Comparison of ENCODE assay signal across 9 cellular contexts in genomic region chr10:100988166-100988565, GRCh38. TPM values are rescaled to one million over a fixed set of nuclear protein-coding genes. Genes with fewer than 3 reads are reported as not detected.
A peak's percentile ranks its signal among the peaks of the same experiment; 100 is the strongest.
DNase-seq lines count a peak whose midpoint lies in the region; ATAC-seq and TF ChIP-seq lines count a peak whose summit lies in the region.
"Had no signal": no experiment of that assay in that cellular context is flagged by ENCODE, and none has a peak within 500 bp of the region (broad histone marks: within the 10 kb centered on the region; RNA-seq: fewer than 3 reads in every experiment).

No MANE protein-coding gene starts in this region.

- in situ Hi-C loops in brain microvascular endothelial cell (cut with HindIII; ENCODE audit: low pct_ligation_motif_present, low sequenced_read_pairs) = no loop called here

- peaks cover 24% of the 10 kb centered on the region for H3K4me1 Mint-ChIP-seq in mesothelial cell of epicardium

- H3K4me3 ChIP-seq in right atrium auricular region (peak overlapping the region; percentile 91 to 94), brain microvascular endothelial cell (ENCODE audit: low read depth, low read length) (peak overlapping the region; percentile 98), vagina (peak overlapping the region; percentile 92 to 99)

- no peaks in the 10 kb centered on the region for H3K27me3 ChIP-seq in right atrium auricular region
- H3K27me3 ChIP-seq in brain microvascular endothelial cell (replicated peaks) = no peaks in the 10 kb centered on the region
- no peaks in the 10 kb centered on the region for H3K27me3 ChIP-seq in vagina

- peak overlapping the region; percentile 97 for H3K4me3 Mint-ChIP-seq in mesothelial cell of epicardium

- no peaks in the 10 kb centered on the region for H3K27me3 Mint-ChIP-seq in mesothelial cell of epicardium (ENCODE audit: low read depth)

- H3K4me1 ChIP-seq in right atrium auricular region = peaks cover 0 to 22% of the 10 kb centered on the region in 2 donors
- H3K4me1 ChIP-seq in vagina = peaks cover 41% of the 10 kb centered on the region

- H3K27ac ChIP-seq in right atrium auricular region (no peak overlapping the region), brain microvascular endothelial cell (no peak overlapping the region), vagina (no peak overlapping the region)

- TF ChIP-seq CTCF in right atrium auricular region (IDR thresholded peaks at IDR 0.05) = no peak
- TF ChIP-seq CTCF in brain microvascular endothelial cell (IDR thresholded peaks at IDR 0.05; ENCODE audit: low read depth, low read length, missing control alignments) = no peak
- no peak for TF ChIP-seq CTCF in mesothelial cell of epicardium (IDR thresholded peaks at IDR 0.05; ENCODE audit: unreplicated experiment)
- no peak for TF ChIP-seq CTCF in vagina (IDR thresholded peaks at IDR 0.05)

- intact Hi-C loops in Right ventricle myocardium inferior (cut with DNase I) (loop anchor here (5.0 kb wide), 1 partner anchor 44 kb away; the partner anchor contains the start of genes PDZD7 and SFXN3), vagina (cut with DNase I) (no loop called here)

- peak overlapping the region; percentile 97 for H3K27ac Mint-ChIP-seq in mesothelial cell of epicardium

- no peaks in the 10 kb centered on the region for H3K9me3 Mint-ChIP-seq in mesothelial cell of epicardium

- no peak for TF ChIP-seq POLR2A in vagina (IDR thresholded peaks at IDR 0.05)

- H3K9me3 ChIP-seq in right atrium auricular region = no peaks in the 10 kb centered on the region
- no peaks in the 10 kb centered on the region for H3K9me3 ChIP-seq in vagina

- peaks cover 14% of the 10 kb centered on the region for H3K36me3 Mint-ChIP-seq in mesothelial cell of epicardium

- DNase-seq in right atrium auricular region (ENCODE audit: low spot score) = no peak
- no peak for DNase-seq in Right ventricle myocardium inferior (ENCODE audit: missing footprints)
- no peak for DNase-seq in brain microvascular endothelial cell
- no peak for DNase-seq in mesothelial cell of epicardium (ENCODE audit: low spot score in 2 of 2, unreplicated experiment in 2 of 2)
- DNase-seq in vagina (ENCODE audit: extremely low spot score in 2 of 2) = no peak
- no peak for DNase-seq in dermis blood vessel endothelial cell
- DNase-seq in NCI-H226 = no peak
- DNase-seq: activated CD4-positive, CD25-positive, alpha-beta regulatory T cell treated with anti-CD3 and anti-CD28 coated beads, Interleukin-2, amount 50 U/mL, for 72 hours had no signal

- ATAC-seq in Right ventricle myocardium inferior (no peak), GM19035 (IDR thresholded peaks at IDR 0.05; ENCODE audit: unreplicated experiment) (no peak)

- H3K36me3 ChIP-seq in right atrium auricular region (peaks cover 38% of the 10 kb centered on the region), brain microvascular endothelial cell (replicated peaks) (peaks cover 22% of the 10 kb centered on the region), vagina (peaks cover 0 to 37% of the 10 kb centered on the region in 2 donors)

RNA-seq across cellular contexts. Expression of gene TWNK, which starts 0.8 kb away (rescaled TPM):
- total RNA-seq in right atrium auricular region (1 to 10 TPM; 5.5 to 7.1 TPM), Right ventricle myocardium inferior (6.6 TPM), mesothelial cell of epicardium (11.7 to 13.9 TPM (median 12.4 TPM) in 3 replicates), vagina (5.2 TPM), dermis blood vessel endothelial cell (7.7 and 8.8 TPM in 2 replicates)

RNA-seq across cellular contexts. Expression of gene MRPL43, which starts 0.9 kb away (rescaled TPM):
- total RNA-seq in right atrium auricular region (10 to 100 TPM; 60.1 to 88.4 TPM), Right ventricle myocardium inferior (58.3 TPM), mesothelial cell of epicardium (66.7 to 70.2 TPM (median 69.4 TPM) in 3 replicates), vagina (85.4 TPM), dermis blood vessel endothelial cell (50.4 and 50.6 TPM in 2 replicates)

RNA-seq across cellular contexts. Expression of gene LZTS2, which starts 11.4 kb away (rescaled TPM):
- total RNA-seq in right atrium auricular region (10 to 100 TPM; 40.0 to 71.0 TPM), Right ventricle myocardium inferior (43.4 TPM), mesothelial cell of epicardium (107 to 111 TPM (median 110 TPM) in 3 replicates), vagina (99.4 TPM), dermis blood vessel endothelial cell (43.6 and 57.8 TPM in 2 replicates)

RNA-seq across cellular contexts. Expression of gene SEMA4G, which starts 18.9 kb away (rescaled TPM):
- 1 to 10 TPM; 3.4 to 4.0 TPM for total RNA-seq in right atrium auricular region
- 1.5 TPM for total RNA-seq in Right ventricle myocardium inferior
- 20.0 to 22.8 TPM (median 22.2 TPM) in 3 replicates for total RNA-seq in mesothelial cell of epicardium
- total RNA-seq in vagina = 6.4 TPM
- 1.9 and 2.6 TPM in 2 replicates for total RNA-seq in dermis blood vessel endothelial cell

RNA-seq across cellular contexts. Expression of gene PDZD7, which starts 42.8 kb away (rescaled TPM):
- total RNA-seq in right atrium auricular region (1 to 10 TPM in 1 of 2 donors, under 1 TPM in 1; 0.59 to 1.3 TPM), Right ventricle myocardium inferior (0.22 TPM), mesothelial cell of epicardium (1.2 to 1.8 TPM (median 1.8 TPM) in 3 replicates), vagina (1.5 TPM), dermis blood vessel endothelial cell (0.34 and 0.88 TPM in 2 replicates)
